In genomic region chr19:39212377-39212742, GRCh38 we compare ENCODE assay signal across 8 cellular contexts.
DNase-seq lines count a peak whose midpoint lies in the region; ATAC-seq and TF ChIP-seq lines count a peak whose summit lies in the region.

No MANE protein-coding gene starts in this region.

- TF ChIP-seq CTCF in AG04449 (IDR thresholded peaks at IDR 0.05; ENCODE audit: insufficient read depth, low read length, missing control alignments), result peak; percentile 16

- H3K4me3 ChIP-seq in AG04449 (ENCODE audit: low read depth, low read length), result no peak overlapping the region

- no peak for DNase-seq in AG04449 (ENCODE audit: low read depth, low spot score)
- DNase-seq in HS-27A (ENCODE audit: low read depth), result peak; percentile 7
- DNase-seq in effector CD8-positive, alpha-beta T cell (lab: John Stamatoyannopoulos, UW), result peak; percentile 27
- peak; percentile 43 for DNase-seq in stimulated activated CD4-positive, alpha-beta T cell treated with anti-CD3 and anti-CD28 coated beads, Interleukin-12 subunit alpha, Interleukin-12 subunit beta, amount 100 ng/mL, for 4 hours

- POLR2A ChIA-PET in AG04449 (lab: Yijun Ruan, JAX), result no interaction called here

- peak; percentile 78 to 87 for ATAC-seq in activated CD4-positive, CD25-positive, alpha-beta regulatory T cell treated with anti-CD3 and anti-CD28 coated beads, Interleukin-2, amount 50 U/mL, for 24 hours
- no peak for ATAC-seq in GM18909 (IDR thresholded peaks at IDR 0.05; ENCODE audit: poor library complexity, unreplicated experiment)
- no peak for ATAC-seq in HG03280 (IDR thresholded peaks at IDR 0.05; ENCODE audit: unreplicated experiment)
- no peak for ATAC-seq in HG02884 (IDR thresholded peaks at IDR 0.05; ENCODE audit: unreplicated experiment)

- CTCF ChIA-PET in AG04449 (lab: Yijun Ruan, JAX), result interaction anchor here (2.4 kb wide), 1 partner anchor 116 kb away, joined by 9 read pairs; no protein-coding TSS in a partner anchor

Comparison
In these comparisons a context has a peak if more than half of its experiments do, and no peak if none do; other contexts are left out.
1. ATAC-seq: peak in activated CD4-positive, CD25-positive, alpha-beta regulatory T cell treated with anti-CD3 and anti-CD28 coated beads, Interleukin-2, amount 50 U/mL, for 24 hours (2 of 2); none in GM18909 (single experiment), HG03280 (single experiment) and HG02884 (single experiment).